In genomic region chr4:138815811-138816210, GRCh38 we compare ENCODE assay signal across 1 cellular context.
TF ChIP-seq lines count a peak whose summit lies in the region.

No MANE protein-coding gene starts in this region.

TF ChIP-seq in HEK293, 187 proteins besides CTCF, POLR2A, EP300 and RAD21 (continued from another document and continues in another):
- TF ChIP-seq, protein P1, sequence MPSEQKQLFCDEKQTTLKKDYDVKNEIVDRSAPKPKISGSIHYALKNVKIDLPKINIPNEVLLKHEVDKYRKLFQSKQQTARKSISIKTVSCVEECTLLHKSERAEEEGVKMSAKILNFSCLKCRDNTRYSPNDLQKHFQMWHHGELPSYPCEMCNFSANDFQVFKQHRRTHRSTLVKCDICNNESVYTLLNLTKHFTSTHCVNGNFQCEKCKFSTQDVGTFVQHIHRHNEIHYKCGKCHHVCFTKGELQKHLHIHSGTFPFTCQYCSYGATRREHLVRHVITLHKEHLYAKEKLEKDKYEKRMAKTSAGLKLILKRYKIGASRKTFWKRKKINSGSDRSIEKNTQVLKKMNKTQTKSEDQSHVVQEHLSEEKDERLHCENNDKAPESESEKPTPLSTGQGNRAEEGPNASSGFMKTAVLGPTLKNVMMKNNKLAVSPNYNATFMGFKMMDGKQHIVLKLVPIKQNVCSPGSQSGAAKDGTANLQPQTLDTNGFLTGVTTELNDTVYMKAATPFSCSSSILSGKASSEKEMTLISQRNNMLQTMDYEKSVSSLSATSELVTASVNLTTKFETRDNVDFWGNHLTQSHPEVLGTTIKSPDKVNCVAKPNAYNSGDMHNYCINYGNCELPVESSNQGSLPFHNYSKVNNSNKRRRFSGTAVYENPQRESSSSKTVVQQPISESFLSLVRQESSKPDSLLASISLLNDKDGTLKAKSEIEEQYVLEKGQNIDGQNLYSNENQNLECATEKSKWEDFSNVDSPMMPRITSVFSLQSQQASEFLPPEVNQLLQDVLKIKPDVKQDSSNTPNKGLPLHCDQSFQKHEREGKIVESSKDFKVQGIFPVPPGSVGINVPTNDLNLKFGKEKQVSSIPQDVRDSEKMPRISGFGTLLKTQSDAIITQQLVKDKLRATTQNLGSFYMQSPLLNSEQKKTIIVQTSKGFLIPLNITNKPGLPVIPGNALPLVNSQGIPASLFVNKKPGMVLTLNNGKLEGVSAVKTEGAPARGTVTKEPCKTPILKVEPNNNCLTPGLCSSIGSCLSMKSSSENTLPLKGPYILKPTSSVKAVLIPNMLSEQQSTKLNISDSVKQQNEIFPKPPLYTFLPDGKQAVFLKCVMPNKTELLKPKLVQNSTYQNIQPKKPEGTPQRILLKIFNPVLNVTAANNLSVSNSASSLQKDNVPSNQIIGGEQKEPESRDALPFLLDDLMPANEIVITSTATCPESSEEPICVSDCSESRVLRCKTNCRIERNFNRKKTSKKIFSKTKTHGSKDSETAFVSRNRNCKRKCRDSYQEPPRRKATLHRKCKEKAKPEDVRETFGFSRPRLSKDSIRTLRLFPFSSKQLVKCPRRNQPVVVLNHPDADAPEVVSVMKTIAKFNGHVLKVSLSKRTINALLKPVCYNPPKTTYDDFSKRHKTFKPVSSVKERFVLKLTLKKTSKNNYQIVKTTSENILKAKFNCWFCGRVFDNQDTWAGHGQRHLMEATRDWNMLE (tag by site-specific recombination; conservative IDR thresholded peaks at IDR 0.05; ENCODE audit: low read depth): no peak
- no peak for TF ChIP-seq ZNF248 (tag by site-specific recombination; IDR thresholded peaks at IDR 0.05)
- TF ChIP-seq KLF9 (tag by site-specific recombination; IDR thresholded peaks at IDR 0.05; ENCODE audit: low read depth): no peak
- no peak for TF ChIP-seq HOXA7 (CRISPR knock-in tag; IDR thresholded peaks at IDR 0.05; ENCODE audit: borderline replicate concordance)
- TF ChIP-seq ZNF585B (tag by site-specific recombination; IDR thresholded peaks at IDR 0.05): no peak
- 0 out of 2 replicates have a peak, but pooled peaks have one; percentile 41 for TF ChIP-seq ZNF2 (tag by site-specific recombination; IDR thresholded peaks at IDR 0.05)
- TF ChIP-seq ZNF510 (tag by site-specific recombination; IDR thresholded peaks at IDR 0.05; ENCODE audit: insufficient replicate concordance): no peak
- peak; percentile 65 for TF ChIP-seq OSR2 (tag by site-specific recombination; IDR thresholded peaks at IDR 0.05)
- TF ChIP-seq ZFP41 (tag by site-specific recombination; IDR thresholded peaks at IDR 0.05; ENCODE audit: borderline replicate concordance): no peak
- TF ChIP-seq ZIC2 (tag by site-specific recombination; IDR thresholded peaks at IDR 0.05): peak; percentile 62
- TF ChIP-seq ZNF121 (tag by site-specific recombination; IDR thresholded peaks at IDR 0.05): no peak
- TF ChIP-seq ZNF645 (tag by site-specific recombination; IDR thresholded peaks at IDR 0.05): no peak
- no peak for TF ChIP-seq ZFP37 (tag by site-specific recombination; IDR thresholded peaks at IDR 0.05)
- peak; percentile 57 for TF ChIP-seq PRDM4 (tag by site-specific recombination; IDR thresholded peaks at IDR 0.05)
- TF ChIP-seq ZBTB48 (tag by site-specific recombination; IDR thresholded peaks at IDR 0.05): no peak
- TF ChIP-seq, protein P2, sequence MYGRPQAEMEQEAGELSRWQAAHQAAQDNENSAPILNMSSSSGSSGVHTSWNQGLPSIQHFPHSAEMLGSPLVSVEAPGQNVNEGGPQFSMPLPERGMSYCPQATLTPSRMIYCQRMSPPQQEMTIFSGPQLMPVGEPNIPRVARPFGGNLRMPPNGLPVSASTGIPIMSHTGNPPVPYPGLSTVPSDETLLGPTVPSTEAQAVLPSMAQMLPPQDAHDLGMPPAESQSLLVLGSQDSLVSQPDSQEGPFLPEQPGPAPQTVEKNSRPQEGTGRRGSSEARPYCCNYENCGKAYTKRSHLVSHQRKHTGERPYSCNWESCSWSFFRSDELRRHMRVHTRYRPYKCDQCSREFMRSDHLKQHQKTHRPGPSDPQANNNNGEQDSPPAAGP (tag by site-specific recombination; IDR thresholded peaks at IDR 0.05): no peak
- peak; percentile 17; the same call in 1 of the 2 replicates for TF ChIP-seq KLF10 (tag by site-specific recombination; IDR thresholded peaks at IDR 0.05)
- TF ChIP-seq WT1 (tag by site-specific recombination; IDR thresholded peaks at IDR 0.05): peak; percentile 45; the same call in 1 of the 2 replicates
- 0 out of 2 replicates have a peak, but pooled peaks have one; percentile 44 for TF ChIP-seq SP7 (tag by site-specific recombination; IDR thresholded peaks at IDR 0.05)
- TF ChIP-seq, protein P3, sequence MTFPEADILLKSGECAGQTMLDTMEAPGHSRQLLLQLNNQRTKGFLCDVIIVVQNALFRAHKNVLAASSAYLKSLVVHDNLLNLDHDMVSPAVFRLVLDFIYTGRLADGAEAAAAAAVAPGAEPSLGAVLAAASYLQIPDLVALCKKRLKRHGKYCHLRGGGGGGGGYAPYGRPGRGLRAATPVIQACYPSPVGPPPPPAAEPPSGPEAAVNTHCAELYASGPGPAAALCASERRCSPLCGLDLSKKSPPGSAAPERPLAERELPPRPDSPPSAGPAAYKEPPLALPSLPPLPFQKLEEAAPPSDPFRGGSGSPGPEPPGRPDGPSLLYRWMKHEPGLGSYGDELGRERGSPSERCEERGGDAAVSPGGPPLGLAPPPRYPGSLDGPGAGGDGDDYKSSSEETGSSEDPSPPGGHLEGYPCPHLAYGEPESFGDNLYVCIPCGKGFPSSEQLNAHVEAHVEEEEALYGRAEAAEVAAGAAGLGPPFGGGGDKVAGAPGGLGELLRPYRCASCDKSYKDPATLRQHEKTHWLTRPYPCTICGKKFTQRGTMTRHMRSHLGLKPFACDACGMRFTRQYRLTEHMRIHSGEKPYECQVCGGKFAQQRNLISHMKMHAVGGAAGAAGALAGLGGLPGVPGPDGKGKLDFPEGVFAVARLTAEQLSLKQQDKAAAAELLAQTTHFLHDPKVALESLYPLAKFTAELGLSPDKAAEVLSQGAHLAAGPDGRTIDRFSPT (tag by site-specific recombination; IDR thresholded peaks at IDR 0.05): no peak
- peak; percentile 69 for TF ChIP-seq ZSCAN30 (tag by site-specific recombination; IDR thresholded peaks at IDR 0.05)
- no peak for TF ChIP-seq PBX3 (CRISPR knock-in tag; IDR thresholded peaks at IDR 0.05)
- TF ChIP-seq ZNF112 (tag by site-specific recombination; IDR thresholded peaks at IDR 0.05): no peak
- TF ChIP-seq MEIS1 (CRISPR knock-in tag; IDR thresholded peaks at IDR 0.05; ENCODE audit: borderline replicate concordance): no peak
- no peak for TF ChIP-seq BCL11A (tag by site-specific recombination; IDR thresholded peaks at IDR 0.05; ENCODE audit: low read depth)
- no peak for TF ChIP-seq ZNF202 (tag by site-specific recombination; IDR thresholded peaks at IDR 0.05; ENCODE audit: borderline replicate concordance)
- 0 out of 2 replicates have a peak, but pooled peaks have one; percentile 19 for TF ChIP-seq YY1 (tag by site-specific recombination; IDR thresholded peaks at IDR 0.05)
- TF ChIP-seq GLI2 (tag by site-specific recombination; IDR thresholded peaks at IDR 0.05; ENCODE audit: borderline replicate concordance, low read depth): no peak
- no peak for TF ChIP-seq ZNF138 (tag by site-specific recombination; IDR thresholded peaks at IDR 0.05; ENCODE audit: borderline replicate concordance)
- 0 out of 2 replicates have a peak, but pooled peaks have one; percentile 17 for TF ChIP-seq GLIS1 (tag by site-specific recombination; IDR thresholded peaks at IDR 0.05)
- peak; percentile 82 for TF ChIP-seq ZEB2 (tag by site-specific recombination; IDR thresholded peaks at IDR 0.05)
- TF ChIP-seq ZNF704 (tag by site-specific recombination; IDR thresholded peaks at IDR 0.05): no peak
- no peak for TF ChIP-seq ZNF350 (tag by site-specific recombination; IDR thresholded peaks at IDR 0.05)
- TF ChIP-seq PRDM1 (tag by site-specific recombination; IDR thresholded peaks at IDR 0.05): no peak
- TF ChIP-seq ZBTB26 (tag by site-specific recombination; optimal IDR thresholded peaks at IDR 0.05): no peak
- TF ChIP-seq KLF8 (tag by site-specific recombination; IDR thresholded peaks at IDR 0.05): no peak
- TF ChIP-seq ZNF830 (tag by site-specific recombination; IDR thresholded peaks at IDR 0.05; ENCODE audit: low read depth): no peak
- TF ChIP-seq, protein P4, sequence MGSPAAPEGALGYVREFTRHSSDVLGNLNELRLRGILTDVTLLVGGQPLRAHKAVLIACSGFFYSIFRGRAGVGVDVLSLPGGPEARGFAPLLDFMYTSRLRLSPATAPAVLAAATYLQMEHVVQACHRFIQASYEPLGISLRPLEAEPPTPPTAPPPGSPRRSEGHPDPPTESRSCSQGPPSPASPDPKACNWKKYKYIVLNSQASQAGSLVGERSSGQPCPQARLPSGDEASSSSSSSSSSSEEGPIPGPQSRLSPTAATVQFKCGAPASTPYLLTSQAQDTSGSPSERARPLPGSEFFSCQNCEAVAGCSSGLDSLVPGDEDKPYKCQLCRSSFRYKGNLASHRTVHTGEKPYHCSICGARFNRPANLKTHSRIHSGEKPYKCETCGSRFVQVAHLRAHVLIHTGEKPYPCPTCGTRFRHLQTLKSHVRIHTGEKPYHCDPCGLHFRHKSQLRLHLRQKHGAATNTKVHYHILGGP (tag by site-specific recombination; IDR thresholded peaks at IDR 0.05): no peak
- TF ChIP-seq TRIM28 (IDR thresholded peaks at IDR 0.05; ENCODE audit: borderline replicate concordance, low read length): no peak
- 0 out of 2 replicates have a peak, but pooled peaks have one; percentile 56 for TF ChIP-seq TSHZ1 (tag by site-specific recombination; IDR thresholded peaks at IDR 0.05; ENCODE audit: borderline replicate concordance)
- TF ChIP-seq ZNF596 (tag by site-specific recombination; IDR thresholded peaks at IDR 0.05): no peak
